Comparison of ENCODE assay signal across 8 cellular contexts in genomic region chr2:87341601-87342014, GRCh38.
DNase-seq lines count a peak whose midpoint lies in the region; ATAC-seq and TF ChIP-seq lines count a peak whose summit lies in the region.
"Not testable (repeated sequence)": the region's sequence is repeated elsewhere in the genome, so short reads cannot be mapped to it uniquely, and the experiment has no call there.

No MANE protein-coding gene starts in this region.

- not testable (repeated sequence) for H3K4me1 Mint-ChIP-seq in CD8-positive, alpha-beta T cell (ENCODE audit: low read depth); activated B cell treated with CpG ODN at 0.5 μM for 24 hours; activated naive CD8-positive, alpha-beta T cell treated with anti-CD3 and anti-CD28 coated beads for 36 hours; stimulated activated naive B cell treated with anti-CD40 and anti-IgM and Interleukin-4, amounts not matched to agents 10 μg/mL and 1 μg/mL and 100 μg/mL, for 72 hours

- 28% methylated on average over 19 of the region's 31 CpGs for WGBS in esophagus muscularis mucosa
- 19 to 35% (median 29%) methylated on average over 17 to 31 of the region's 31 CpGs for WGBS in psoas muscle, 3 donors

- not testable (repeated sequence) for H3K9me3 ChIP-seq in CD8-positive, alpha-beta T cell (ENCODE audit: low read length); esophagus muscularis mucosa; left lung; psoas muscle

- CTCF ChIA-PET in CD8-positive, alpha-beta T cell (lab: Charles Lee); activated B cell treated with CpG ODN at 0.5 μM for 24 hours (lab: Charles Lee): not testable (repeated sequence)

- DNase-seq in CD8-positive, alpha-beta T cell, result peak in 5 of 7 experiments; percentile 20 to 44 (median 25)
- peak; percentile 56 for DNase-seq in LHCN-M2 (ENCODE audit: low read depth)
- DNase-seq in activated B cell treated with CpG ODN at 0.5 μM for 24 hours, result peak; percentile 50
- DNase-seq in activated naive CD8-positive, alpha-beta T cell treated with anti-CD3 and anti-CD28 coated beads for 36 hours, result peak; percentile 65
- peak; percentile 87 for DNase-seq in esophagus muscularis mucosa (ENCODE audit: extremely low spot score)
- DNase-seq in left lung, result peak; percentile 66 to 91
- DNase-seq in psoas muscle, result peak; percentile 59 to 85
- DNase-seq in stimulated activated naive B cell treated with anti-CD40 and anti-IgM and Interleukin-4, amounts not matched to agents 10 μg/mL and 1 μg/mL and 100 μg/mL, for 72 hours, result peak; percentile 63

- ATAC-seq in CD8-positive, alpha-beta T cell; activated B cell treated with CpG ODN at 0.5 μM for 24 hours (ENCODE audit: low read depth); psoas muscle: not testable (repeated sequence)
- ATAC-seq in left lung, result peak; percentile 64
- ATAC-seq in stimulated activated naive B cell treated with anti-CD40 and anti-IgM and Interleukin-4, amounts not matched to agents 10 μg/mL and 1 μg/mL and 100 μg/mL, for 72 hours (replicated peaks), result peak in 1 of 2 donors; percentile 39

- H3K9me3 Mint-ChIP-seq in CD8-positive, alpha-beta T cell; activated B cell treated with CpG ODN at 0.5 μM for 24 hours; activated naive CD8-positive, alpha-beta T cell treated with anti-CD3 and anti-CD28 coated beads for 36 hours; stimulated activated naive B cell treated with anti-CD40 and anti-IgM and Interleukin-4, amounts not matched to agents 10 μg/mL and 1 μg/mL and 100 μg/mL, for 72 hours: not testable (repeated sequence)

- H3K27ac Mint-ChIP-seq in CD8-positive, alpha-beta T cell; activated B cell treated with CpG ODN at 0.5 μM for 24 hours; activated naive CD8-positive, alpha-beta T cell treated with anti-CD3 and anti-CD28 coated beads for 36 hours; stimulated activated naive B cell treated with anti-CD40 and anti-IgM and Interleukin-4, amounts not matched to agents 10 μg/mL and 1 μg/mL and 100 μg/mL, for 72 hours: not testable (repeated sequence)

- not testable (repeated sequence) for H3K36me3 Mint-ChIP-seq in CD8-positive, alpha-beta T cell; activated B cell treated with CpG ODN at 0.5 μM for 24 hours (ENCODE audit: low read depth); activated naive CD8-positive, alpha-beta T cell treated with anti-CD3 and anti-CD28 coated beads for 36 hours; stimulated activated naive B cell treated with anti-CD40 and anti-IgM and Interleukin-4, amounts not matched to agents 10 μg/mL and 1 μg/mL and 100 μg/mL, for 72 hours

- H3K27me3 Mint-ChIP-seq in CD8-positive, alpha-beta T cell (ENCODE audit: low read depth); activated B cell treated with CpG ODN at 0.5 μM for 24 hours; activated naive CD8-positive, alpha-beta T cell treated with anti-CD3 and anti-CD28 coated beads for 36 hours; stimulated activated naive B cell treated with anti-CD40 and anti-IgM and Interleukin-4, amounts not matched to agents 10 μg/mL and 1 μg/mL and 100 μg/mL, for 72 hours: not testable (repeated sequence)

- TF ChIP-seq POLR2A in esophagus muscularis mucosa (IDR thresholded peaks at IDR 0.05; ENCODE audit: low read depth), result not testable (repeated sequence)

- H3K4me3 ChIP-seq in CD8-positive, alpha-beta T cell (ENCODE audit: low read depth, low read length); esophagus muscularis mucosa; left lung; psoas muscle: not testable (repeated sequence)

- H3K4me3 Mint-ChIP-seq in CD8-positive, alpha-beta T cell; activated B cell treated with CpG ODN at 0.5 μM for 24 hours; activated naive CD8-positive, alpha-beta T cell treated with anti-CD3 and anti-CD28 coated beads for 36 hours; stimulated activated naive B cell treated with anti-CD40 and anti-IgM and Interleukin-4, amounts not matched to agents 10 μg/mL and 1 μg/mL and 100 μg/mL, for 72 hours: not testable (repeated sequence)

- intact Hi-C loops in CD8-positive, alpha-beta T cell (cut with DNase I, micrococcal nuclease); activated B cell treated with CpG ODN at 0.5 μM for 24 hours (cut with micrococcal nuclease); esophagus muscularis mucosa (cut with DNase I); left lung (cut with DNase I); psoas muscle (cut with DNase I): not testable (repeated sequence)

- H3K4me1 ChIP-seq in CD8-positive, alpha-beta T cell (ENCODE audit: insufficient read depth, low read length); esophagus muscularis mucosa; left lung; psoas muscle: not testable (repeated sequence)

- not testable (repeated sequence) for H3K36me3 ChIP-seq in CD8-positive, alpha-beta T cell (ENCODE audit: insufficient read depth, low read length); esophagus muscularis mucosa; left lung; psoas muscle (ENCODE audit: insufficient read depth in 1 of 2, low read depth in 1 of 2)

- POLR2A ChIA-PET in CD8-positive, alpha-beta T cell (lab: Charles Lee); activated B cell treated with CpG ODN at 0.5 μM for 24 hours (lab: Charles Lee): not testable (repeated sequence)

- TF ChIP-seq CTCF in CD8-positive, alpha-beta T cell (IDR thresholded peaks at IDR 0.05); activated B cell treated with CpG ODN at 0.5 μM for 24 hours (IDR thresholded peaks at IDR 0.05): not testable (repeated sequence)
- TF ChIP-seq CTCF in esophagus muscularis mucosa (IDR thresholded peaks at IDR 0.05), result peak; percentile 45 to 67 (median 64)
- peak; percentile 56 to 76 for TF ChIP-seq CTCF in left lung (IDR thresholded peaks at IDR 0.05)
- TF ChIP-seq CTCF in psoas muscle (IDR thresholded peaks at IDR 0.05), result peak; percentile 64

- not testable (repeated sequence) for TF ChIP-seq EP300 in esophagus muscularis mucosa (IDR thresholded peaks at IDR 0.05)

- H3K27ac ChIP-seq in CD8-positive, alpha-beta T cell (ENCODE audit: low read depth, low read length); esophagus muscularis mucosa (replicated peaks in 1 of 4); left lung; psoas muscle: not testable (repeated sequence)

- H3K27me3 ChIP-seq in CD8-positive, alpha-beta T cell (ENCODE audit: insufficient read depth, low read length); esophagus muscularis mucosa; left lung; psoas muscle (ENCODE audit: insufficient read depth in 3 of 3, low read length in 2 of 3): not testable (repeated sequence)

Comparison
In these comparisons a context has a peak if more than half of its experiments do, and no peak if none do; other contexts are left out.
1. DNase-seq: peak in every context shown above with its lines; median percentile 87 in esophagus muscularis mucosa; 78 in left lung; 72 in psoas muscle; 65 in activated naive CD8-positive, alpha-beta T cell treated with anti-CD3 and anti-CD28 coated beads for 36 hours; 63 in stimulated activated naive B cell treated with anti-CD40 and anti-IgM and Interleukin-4, amounts not matched to agents 10 μg/mL and 1 μg/mL and 100 μg/mL, for 72 hours; 56 in LHCN-M2; 50 in activated B cell treated with CpG ODN at 0.5 μM for 24 hours; 25 in CD8-positive, alpha-beta T cell.